ENCODE assay signal across 20 cellular contexts in the genomic region with DNA sequence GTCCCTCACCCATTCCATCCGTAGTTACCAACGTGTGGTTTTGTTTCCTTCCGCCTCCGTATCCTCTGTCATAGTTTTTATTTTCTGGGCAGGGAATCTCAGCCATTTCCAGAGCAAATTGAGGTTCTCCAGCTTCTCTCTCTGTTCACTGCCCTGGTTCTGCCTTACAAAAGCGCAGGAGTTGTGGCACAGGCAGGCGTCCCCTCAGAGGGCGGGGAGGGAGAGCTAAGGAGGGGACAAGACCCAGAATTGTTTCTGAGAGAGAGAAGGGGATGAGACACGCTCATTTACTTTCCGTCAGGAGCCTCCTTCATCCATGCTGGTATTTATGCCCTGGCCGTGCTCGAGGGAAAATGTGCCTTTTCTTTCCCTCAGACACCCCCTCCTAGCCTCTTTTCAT.
A peak's percentile ranks its signal among the peaks of the same experiment; 100 is the strongest.
DNase-seq lines count a peak whose midpoint lies in the region; ATAC-seq, FAIRE-seq and TF ChIP-seq lines count a peak whose summit lies in the region.
"Had no signal": no experiment of that assay in that cellular context is flagged by ENCODE, and none has a peak within 500 bp of the region (broad histone marks: within the 10 kb centered on the region; RNA-seq: fewer than 3 reads in every experiment).

No MANE protein-coding gene starts in this region.

- H3K23me2 ChIP-seq in H1 (ENCODE audit: low read depth, low read length): no peaks in the 10 kb centered on the region

- H2BK20ac ChIP-seq in H1 (ENCODE audit: low read length): no peak overlapping the region

- no peak overlapping the region for H3K18ac ChIP-seq in H1 (ENCODE audit: extremely low read depth, low read length)

- TF ChIP-seq POLR2A in H1 (IDR thresholded peaks at IDR 0.05; ENCODE audit: control extremely low read depth in 1 of 2, low read depth in 2 of 2, low read length in 2 of 2): no peak

- POLR2A ChIA-PET in H1 (lab: Charles Lee; ENCODE audit: partially characterized antibody): no interaction called here

- WGBS in H1 (ENCODE audit: extremely low coverage in 1 of 2, insufficient coverage in 1 of 2, insufficient read length in 1 of 2, insufficient replicate concordance in 2 of 2, low coverage in 1 of 2, low lambda C conversion rate in 2 of 2, missing lambda C conversion rate in 1 of 2), 2 experiments: 88% methylated on average over 11 of the region's 11 CpGs; no CpG with 5 or more reads in 1 of the 2 experiments

- H2AFZ ChIP-seq in H1 (ENCODE audit: low read length) (peak overlapping the region; percentile 49; the same call in 1 of the 2 replicates), neural progenitor cell (replicated peaks) (no peak overlapping the region)

- no peak overlapping the region for H3K9ac ChIP-seq in H1 (replicated peaks in 1 of 4; ENCODE audit: extremely low read depth in 1 of 4, low read depth in 3 of 4, low read length in 3 of 4)
- H3K9ac ChIP-seq in neural progenitor cell: no peak overlapping the region

- peaks cover 9% of the 10 kb centered on the region for H3K4me1 Mint-ChIP-seq in neural progenitor cell
- H3K4me1 Mint-ChIP-seq: IgD-negative memory B cell had no signal

- no peak overlapping the region for H3K4ac ChIP-seq in H1 (replicated peaks; ENCODE audit: insufficient read length, low read depth, low read length)

- no peaks in the 10 kb centered on the region for H3K9me3 Mint-ChIP-seq in neural progenitor cell

- TF ChIP-seq EP300 in H1 (IDR thresholded peaks at IDR 0.05; ENCODE audit: borderline replicate concordance in 1 of 2, low read depth in 2 of 2, low read length in 2 of 2): no peak

- peaks cover 3% of the 10 kb centered on the region for H3K27me3 Mint-ChIP-seq in neural progenitor cell (ENCODE audit: insufficient read depth, low read depth)
- H3K27me3 Mint-ChIP-seq: IgD-negative memory B cell had no signal

- H4K5ac ChIP-seq in H1 (ENCODE audit: insufficient read length, low read depth, low read length): no peak overlapping the region

- H3K4me2 ChIP-seq in H1 (ENCODE audit: insufficient read depth in 1 of 2, low read depth in 2 of 2, low read length in 2 of 2) (no peak overlapping the region), neural progenitor cell (no peak overlapping the region)

- H3K9me3 ChIP-seq in H1 (ENCODE audit: insufficient read depth in 2 of 2, low read depth in 1 of 2, low read length in 1 of 2) (no peaks in the 10 kb centered on the region), neural progenitor cell (ENCODE audit: low read depth) (no peaks in the 10 kb centered on the region)
- H3K9me3 ChIP-seq: BE2C, HAP-1 had no signal

- no peaks in the 10 kb centered on the region for H3K79me1 ChIP-seq in H1 (ENCODE audit: low read depth, low read length)

- H3K36me3 ChIP-seq in H1 (ENCODE audit: control insufficient read depth in 2 of 4, insufficient read depth in 4 of 4, low read length in 3 of 4) (no peaks in the 10 kb centered on the region), neural progenitor cell (no peaks in the 10 kb centered on the region)
- H3K36me3 ChIP-seq: BE2C, HAP-1 had no signal

- H3F3A ChIP-seq in neural progenitor cell (ENCODE audit: low read depth): no peaks in the 10 kb centered on the region

- H2BK15ac ChIP-seq in H1 (ENCODE audit: low read length): no peak overlapping the region

- H3K27me3 ChIP-seq in H1 (replicated peaks in 1 of 4; ENCODE audit: control insufficient read depth in 3 of 4, extremely low read depth in 1 of 4, insufficient read depth in 3 of 4, low read length in 3 of 4) (no peaks in the 10 kb centered on the region), neural progenitor cell (no peaks in the 10 kb centered on the region)
- H3K27me3 ChIP-seq: BE2C had no signal

- peak; percentile 29 for DNase-seq in Ammon's horn (ENCODE audit: low spot score)
- DNase-seq in D341Med (ENCODE audit: low spot score): peak; percentile 40
- DNase-seq in H1 (ENCODE audit: low read depth in 1 of 2, low spot score in 2 of 2): no peak
- DNase-seq in neural progenitor cell (ENCODE audit: low spot score): no peak
- DNase-seq in frontal cortex (ENCODE audit: low spot score in 2 of 2): no peak
- DNase-seq in CD1c-positive myeloid dendritic cell (ENCODE audit: extremely low spot score): no peak
- DNase-seq: BE2C; CD4-positive, alpha-beta memory T cell; DMS 273 treated with DMSO at 0.1 percent for 48 hours; DMS53; DND-41; EL; KBM-7 had no signal

- H4K8ac ChIP-seq in H1 (ENCODE audit: extremely low read depth, insufficient read depth, low read length): no peak overlapping the region

- H3K4me3 ChIP-seq in H1 (ENCODE audit: extremely low read depth in 1 of 4, insufficient read depth in 2 of 4, low read depth in 3 of 4, low read length in 4 of 4) (no peak overlapping the region), neural progenitor cell (no peak overlapping the region)
- H3K4me3 ChIP-seq: GM12878, HAP-1 had no signal

- H3K79me2 ChIP-seq in H1 (ENCODE audit: control insufficient read depth in 1 of 2, insufficient read depth in 2 of 2, low read length in 2 of 2) (no peaks in the 10 kb centered on the region), neural progenitor cell (ENCODE audit: low read depth) (no peaks in the 10 kb centered on the region)

- H2BK5ac ChIP-seq in H1 (ENCODE audit: low read depth, low read length): no peak overlapping the region

- no peak for TF ChIP-seq RAD21 in H1 (IDR thresholded peaks at IDR 0.05 in 1 of 2, conservative IDR thresholded peaks at IDR 0.05 in 1 of 2; ENCODE audit: low read depth in 2 of 2, low read length in 2 of 2)

- no peak overlapping the region for H2BK12ac ChIP-seq in H1 (ENCODE audit: low read depth, low read length)

- H3K56ac ChIP-seq in H1 (replicated peaks; ENCODE audit: insufficient read length, low read depth, low read length): no peak overlapping the region

- H3K14ac ChIP-seq in H1 (ENCODE audit: insufficient read length): no peak overlapping the region

- H3K23ac ChIP-seq in H1 (ENCODE audit: insufficient read length): no peak overlapping the region

- H2BK120ac ChIP-seq in H1 (replicated peaks; ENCODE audit: low read depth, low read length): no peak overlapping the region

- no peak overlapping the region for H2AK5ac ChIP-seq in H1 (ENCODE audit: low read depth, low read length)

- no peak overlapping the region for H3K27ac ChIP-seq in H1 (ENCODE audit: low read depth, low read length)
- H3K27ac ChIP-seq in neural progenitor cell: no peak overlapping the region
- H3K27ac ChIP-seq: C4-2B had no signal

- no peaks in the 10 kb centered on the region for H3K36me3 Mint-ChIP-seq in neural progenitor cell
- H3K36me3 Mint-ChIP-seq: CD4-positive, alpha-beta memory T cell had no signal

- H3K4me3 Mint-ChIP-seq in neural progenitor cell: no peak overlapping the region
- H3K4me3 Mint-ChIP-seq: CD4-positive, alpha-beta memory T cell; IgD-negative memory B cell had no signal

- TF ChIP-seq CTCF in H1 (IDR thresholded peaks at IDR 0.05; ENCODE audit: control extremely low read depth in 1 of 3, insufficient read depth in 1 of 3, low read depth in 1 of 3, low read length in 3 of 3) (no peak), neural progenitor cell (IDR thresholded peaks at IDR 0.05) (no peak)

- H4K91ac ChIP-seq in H1 (replicated peaks; ENCODE audit: insufficient read length, low read length): no peak overlapping the region

- H4K20me1 ChIP-seq in H1 (replicated peaks in 1 of 2; ENCODE audit: control insufficient read depth in 1 of 2, insufficient read depth in 2 of 2, low read length in 2 of 2): no peaks in the 10 kb centered on the region
- H4K20me1 ChIP-seq in neural progenitor cell (ENCODE audit: low read depth): no peaks in the 10 kb centered on the region

- CTCF ChIA-PET in H1 (lab: Charles Lee; ENCODE audit: partially characterized antibody): interaction anchor here (0.9 to 12.9 kb wide), 2 partner anchors 11 to 49 kb away, joined by 3 to 158 read pairs; no protein-coding TSS in a partner anchor

- H3K4me1 ChIP-seq in H1 (replicated peaks in 1 of 4; ENCODE audit: control insufficient read depth in 3 of 4, insufficient read depth in 4 of 4, low read length in 3 of 4) (no peaks in the 10 kb centered on the region; a peak in 1 of 7 replicates), neural progenitor cell (no peaks in the 10 kb centered on the region)
- H3K4me1 ChIP-seq: BE2C, HAP-1 had no signal

- ATAC-seq in HG03378 (IDR thresholded peaks at IDR 0.05; ENCODE audit: unreplicated experiment) (no peak), esophagus mucosa (no peak)
- ATAC-seq: GM12878, HepG2 had no signal

- FAIRE-seq in H1 (lab: Jason Lieb, UNC): no peak
- FAIRE-seq in frontal cortex (lab: Jason Lieb, UNC): no peak
- FAIRE-seq: GM12878, HepG2 had no signal

- H3K27ac Mint-ChIP-seq in neural progenitor cell: peak overlapping the region; percentile 35
- H3K27ac Mint-ChIP-seq: CD4-positive, alpha-beta memory T cell; IgD-negative memory B cell had no signal

TF ChIP-seq in H1, 55 proteins besides CTCF, POLR2A, EP300 and RAD21:
- TF ChIP-seq MAX (IDR thresholded peaks at IDR 0.05): no peak
- TF ChIP-seq TCF12 (IDR thresholded peaks at IDR 0.05; ENCODE audit: low read depth, low read length): no peak
- TF ChIP-seq MAFK (IDR thresholded peaks at IDR 0.05; ENCODE audit: low read depth, low read length): no peak
- TF ChIP-seq HDAC2 (IDR thresholded peaks at IDR 0.05; ENCODE audit: borderline replicate concordance in 1 of 2, low read depth in 2 of 2, low read length in 2 of 2): no peak
- TF ChIP-seq BRCA1 (IDR thresholded peaks at IDR 0.05; ENCODE audit: low read depth, low read length): no peak
- no peak for TF ChIP-seq ZNF274 (IDR thresholded peaks at IDR 0.05; ENCODE audit: borderline replicate concordance, extremely low read depth, low read length)
- TF ChIP-seq ATF3 (IDR thresholded peaks at IDR 0.05; ENCODE audit: insufficient read depth, low read depth, low read length): no peak
- no peak for TF ChIP-seq NRF1 (IDR thresholded peaks at IDR 0.05; ENCODE audit: low read depth, low read length)
- no peak for TF ChIP-seq GABPA (IDR thresholded peaks at IDR 0.05; ENCODE audit: borderline replicate concordance, insufficient read depth, low read length)
- TF ChIP-seq CREB1 (IDR thresholded peaks at IDR 0.05): no peak
- no peak for TF ChIP-seq TEAD4 (IDR thresholded peaks at IDR 0.05; ENCODE audit: low read depth, low read length)
- no peak for TF ChIP-seq BACH1 (IDR thresholded peaks at IDR 0.05; ENCODE audit: low read length)

Comparison
In these comparisons a context has a peak if more than half of its experiments do, and no peak if none do; other contexts are left out.
1. DNase-seq: peak in Ammon's horn (single experiment) and D341Med (single experiment); none in H1 (0 of 2), neural progenitor cell (single experiment), frontal cortex (0 of 2) and CD1c-positive myeloid dendritic cell (single experiment).